8 cellular contexts compared by ENCODE assay signal in genomic region chr16:77660311-77660710, GRCh38.
DNase-seq lines count a peak whose midpoint lies in the region; ATAC-seq and TF ChIP-seq lines count a peak whose summit lies in the region.

No MANE protein-coding gene starts in this region.

- H3K4me1 ChIP-seq in OCI-LY3 (ENCODE audit: low read length) (no peaks in the 10 kb centered on the region), smooth muscle cell (ENCODE audit: low read depth) (no peaks in the 10 kb centered on the region)

- intact Hi-C loops in activated CD8-positive, alpha-beta T cell treated with anti-CD3 and anti-CD28 coated beads for 36 hours (cut with micrococcal nuclease) = no loop called here

- H3K4me1 Mint-ChIP-seq in activated CD8-positive, alpha-beta T cell treated with anti-CD3 and anti-CD28 coated beads for 36 hours (ENCODE audit: low read depth) = no peaks in the 10 kb centered on the region
- H3K4me1 Mint-ChIP-seq in activated CD8-positive, alpha-beta T cell treated with anti-CD3 and anti-CD28 coated beads, Interleukin-2, amount 10 ng/mL, durations not matched to agents 7 days and 5 days (ENCODE audit: low read depth) = no peaks in the 10 kb centered on the region

- no peak for DNase-seq in activated CD8-positive, alpha-beta T cell treated with anti-CD3 and anti-CD28 coated beads for 36 hours
- no peak for DNase-seq in activated CD8-positive, alpha-beta T cell treated with anti-CD3 and anti-CD28 coated beads, Interleukin-2, amount 10 ng/mL, durations not matched to agents 7 days and 5 days
- DNase-seq in fibroblast of gingiva (ENCODE audit: low read depth) (peak; percentile 37), smooth muscle cell (lab: John Stamatoyannopoulos, UW; ENCODE audit: unreplicated experiment) (no peak), KBM-7 (no peak), NK-92 (lab: John Stamatoyannopoulos, UW; ENCODE audit: unreplicated experiment) (no peak)

- H3K27ac ChIP-seq in OCI-LY3 (ENCODE audit: low read length) (no peak overlapping the region), smooth muscle cell (ENCODE audit: low read depth) (no peak overlapping the region)

- in situ Hi-C loops in KBM-7 (cut with MboI; ENCODE audit: low pct_unique_long_range_greater_than_20kb, low sequenced_read_pairs) = no loop called here

- no peak overlapping the region for H3K4me2 ChIP-seq in OCI-LY3 (ENCODE audit: low read length)
- H3K4me2 ChIP-seq in smooth muscle cell = peak overlapping the region; percentile 75

- WGBS in smooth muscle cell (ENCODE audit: low lambda C conversion rate) = 48% methylated on average over 12 of the region's 12 CpGs

- H3K9me3 ChIP-seq in OCI-LY3 (ENCODE audit: insufficient read depth, low read length) (no peaks in the 10 kb centered on the region), smooth muscle cell (replicated peaks; ENCODE audit: low read depth) (no peaks in the 10 kb centered on the region)

- H3K9ac ChIP-seq in OCI-LY3 (ENCODE audit: low read length) = no peak overlapping the region
- H3K9ac ChIP-seq in smooth muscle cell (ENCODE audit: low read depth) = no peak overlapping the region

- H4K20me1 ChIP-seq in OCI-LY3 (ENCODE audit: insufficient read depth, low read length) (no peaks in the 10 kb centered on the region), smooth muscle cell (ENCODE audit: low read depth) (no peaks in the 10 kb centered on the region)

- H2AFZ ChIP-seq in OCI-LY3 (ENCODE audit: low read depth, low read length) = no peak overlapping the region
- H2AFZ ChIP-seq in smooth muscle cell (ENCODE audit: low read depth) = no peak overlapping the region

- H3K79me2 ChIP-seq in OCI-LY3 (ENCODE audit: low read length) (no peaks in the 10 kb centered on the region), smooth muscle cell (ENCODE audit: low read depth) (no peaks in the 10 kb centered on the region)

- no peaks in the 10 kb centered on the region for H3K36me3 Mint-ChIP-seq in activated CD8-positive, alpha-beta T cell treated with anti-CD3 and anti-CD28 coated beads for 36 hours (ENCODE audit: low read depth)
- no peaks in the 10 kb centered on the region for H3K36me3 Mint-ChIP-seq in activated CD8-positive, alpha-beta T cell treated with anti-CD3 and anti-CD28 coated beads, Interleukin-2, amount 10 ng/mL, durations not matched to agents 7 days and 5 days (ENCODE audit: low read depth)

- ATAC-seq in activated CD8-positive, alpha-beta T cell treated with anti-CD3 and anti-CD28 coated beads for 36 hours = no peak
- no peak for ATAC-seq in activated CD8-positive, alpha-beta T cell treated with anti-CD3 and anti-CD28 coated beads, Interleukin-2, amount 10 ng/mL, durations not matched to agents 7 days and 5 days
- no peak for ATAC-seq in HG03378 (IDR thresholded peaks at IDR 0.05; ENCODE audit: unreplicated experiment)

- H3K27me3 ChIP-seq in OCI-LY3 (ENCODE audit: low read depth, low read length) (peaks cover 4% of the 10 kb centered on the region; the same call in 1 of the 2 replicates), smooth muscle cell (ENCODE audit: low read depth) (no peaks in the 10 kb centered on the region)

- POLR2A ChIA-PET in activated CD8-positive, alpha-beta T cell treated with anti-CD3 and anti-CD28 coated beads for 36 hours (lab: Charles Lee) = no interaction called here
- POLR2A ChIA-PET in activated CD8-positive, alpha-beta T cell treated with anti-CD3 and anti-CD28 coated beads, Interleukin-2, amount 10 ng/mL, durations not matched to agents 7 days and 5 days (lab: Charles Lee) = no interaction called here

- peaks cover 20% of the 10 kb centered on the region for H3K27me3 Mint-ChIP-seq in activated CD8-positive, alpha-beta T cell treated with anti-CD3 and anti-CD28 coated beads for 36 hours
- H3K27me3 Mint-ChIP-seq in activated CD8-positive, alpha-beta T cell treated with anti-CD3 and anti-CD28 coated beads, Interleukin-2, amount 10 ng/mL, durations not matched to agents 7 days and 5 days (ENCODE audit: low read depth) = no peaks in the 10 kb centered on the region

- H3K4me3 Mint-ChIP-seq in activated CD8-positive, alpha-beta T cell treated with anti-CD3 and anti-CD28 coated beads for 36 hours = no peak overlapping the region
- no peak overlapping the region for H3K4me3 Mint-ChIP-seq in activated CD8-positive, alpha-beta T cell treated with anti-CD3 and anti-CD28 coated beads, Interleukin-2, amount 10 ng/mL, durations not matched to agents 7 days and 5 days

- peak; percentile 14 for TF ChIP-seq CTCF in activated CD8-positive, alpha-beta T cell treated with anti-CD3 and anti-CD28 coated beads for 36 hours (IDR thresholded peaks at IDR 0.05)
- TF ChIP-seq CTCF in OCI-LY3 (IDR thresholded peaks at IDR 0.05; ENCODE audit: low read depth, low read length) (peak; percentile 50), smooth muscle cell (IDR thresholded peaks at IDR 0.05; ENCODE audit: borderline replicate concordance, insufficient read depth, poor library complexity, severe bottlenecking) (peak; percentile 62)

- H3K36me3 ChIP-seq in OCI-LY3 (replicated peaks; ENCODE audit: low read depth, low read length) (no peaks in the 10 kb centered on the region), smooth muscle cell (ENCODE audit: low read depth) (no peaks in the 10 kb centered on the region)

- H3F3A ChIP-seq in smooth muscle cell (ENCODE audit: low read depth) = no peaks in the 10 kb centered on the region

- CTCF ChIA-PET in activated CD8-positive, alpha-beta T cell treated with anti-CD3 and anti-CD28 coated beads for 36 hours (lab: Charles Lee) = interaction anchor here (1.0 kb wide), 1 partner anchor 342 kb away, joined by 3 read pairs; no protein-coding TSS in a partner anchor
- CTCF ChIA-PET in activated CD8-positive, alpha-beta T cell treated with anti-CD3 and anti-CD28 coated beads, Interleukin-2, amount 10 ng/mL, durations not matched to agents 7 days and 5 days (lab: Charles Lee) = no interaction called here

- H3K9me3 Mint-ChIP-seq in activated CD8-positive, alpha-beta T cell treated with anti-CD3 and anti-CD28 coated beads for 36 hours = peaks cover 4% of the 10 kb centered on the region
- no peaks in the 10 kb centered on the region for H3K9me3 Mint-ChIP-seq in activated CD8-positive, alpha-beta T cell treated with anti-CD3 and anti-CD28 coated beads, Interleukin-2, amount 10 ng/mL, durations not matched to agents 7 days and 5 days (ENCODE audit: insufficient read depth)

- H3K27ac Mint-ChIP-seq in activated CD8-positive, alpha-beta T cell treated with anti-CD3 and anti-CD28 coated beads for 36 hours = no peak overlapping the region
- no peak overlapping the region for H3K27ac Mint-ChIP-seq in activated CD8-positive, alpha-beta T cell treated with anti-CD3 and anti-CD28 coated beads, Interleukin-2, amount 10 ng/mL, durations not matched to agents 7 days and 5 days

- no peak overlapping the region for H3K4me3 ChIP-seq in OCI-LY3 (ENCODE audit: low read length)
- peak overlapping the region; percentile 26 for H3K4me3 ChIP-seq in smooth muscle cell
